8 cellular contexts compared by ENCODE assay signal in the genomic region with DNA sequence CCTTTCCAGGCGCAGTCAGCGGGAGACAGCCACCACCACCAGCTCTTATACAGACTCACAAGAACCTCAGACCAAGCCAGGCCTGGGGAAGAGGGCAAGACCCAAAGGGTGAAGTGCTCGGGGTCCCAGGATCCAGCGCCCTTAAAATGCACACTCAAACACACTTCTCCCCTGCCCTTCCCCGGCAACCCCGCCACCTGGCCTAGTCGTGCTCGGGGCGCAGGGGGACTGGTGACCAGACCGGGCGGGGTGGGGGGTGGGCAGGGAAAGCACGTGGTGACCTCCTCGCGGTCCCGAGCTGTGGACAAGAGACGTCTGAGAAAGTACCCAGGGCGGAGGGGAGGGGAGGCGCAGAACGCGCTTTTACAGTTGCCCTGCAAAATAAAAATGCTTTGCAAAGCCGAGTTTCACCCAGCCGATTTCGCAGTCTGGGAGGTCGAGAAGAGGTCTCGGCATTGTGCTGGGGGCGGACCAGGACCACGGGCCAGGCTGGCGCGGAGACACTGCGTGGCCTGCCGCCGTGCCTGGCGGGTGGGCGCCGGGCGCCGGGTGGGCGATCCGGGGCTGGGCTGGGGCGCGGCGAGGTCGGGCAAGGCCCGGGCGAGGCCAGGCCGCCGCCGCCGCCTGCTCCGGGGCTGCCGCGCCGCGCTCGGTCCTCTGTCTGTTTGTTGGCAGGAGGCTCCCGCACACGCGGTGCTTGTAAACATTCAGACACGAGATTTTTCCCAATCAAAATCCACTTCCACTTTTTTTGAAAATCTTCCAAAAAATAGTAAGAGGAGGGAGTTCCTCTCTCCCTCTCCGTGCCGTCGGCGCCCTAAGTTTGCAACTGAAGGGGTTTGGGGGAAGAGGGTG. TPM values are rescaled to one million over a fixed set of nuclear protein-coding genes. Genes with fewer than 3 reads are reported as not detected.
A peak's percentile ranks its signal among the peaks of the same experiment; 100 is the strongest.
DNase-seq lines count a peak whose midpoint lies in the region; ATAC-seq, FAIRE-seq and TF ChIP-seq lines count a peak whose summit lies in the region.

No MANE protein-coding gene starts in this region.

- peak overlapping the region; percentile 86 for H3K27ac Mint-ChIP-seq in CD4-positive, alpha-beta T cell

- TF ChIP-seq CTCF in CD4-positive, alpha-beta T cell (IDR thresholded peaks at IDR 0.05): no peak
- TF ChIP-seq CTCF in HFF-Myc (IDR thresholded peaks at IDR 0.05; ENCODE audit: low read depth, low read length, missing control alignments) (no peak), VCaP (conservative IDR thresholded peaks at IDR 0.05) (no peak), pancreas (IDR thresholded peaks at IDR 0.05) (no peak)

- intact Hi-C loops in CD4-positive, alpha-beta T cell (cut with DNase I, micrococcal nuclease): loop anchor here (5.0 to 10.0 kb wide), 4 partner anchors 289 to 1527 kb away; no protein-coding TSS in a partner anchor
- intact Hi-C loops in pancreas (cut with DNase I): no loop called here

- H3K36me3 Mint-ChIP-seq in CD4-positive, alpha-beta T cell (ENCODE audit: low read depth): peaks cover 8% of the 10 kb centered on the region

- no peak overlapping the region for H3K27ac ChIP-seq in CD4-positive, alpha-beta T cell (ENCODE audit: low read depth, low read length)
- H3K27ac ChIP-seq in VCaP (peak overlapping the region; percentile 96), pancreas (peak overlapping the region; percentile 46 to 91 (median 76))

- H3K4me3 ChIP-seq in HFF-Myc (replicated peaks; ENCODE audit: low read depth, low read length) (peak overlapping the region; percentile 64), pancreas (peak overlapping the region; percentile 35 to 76 (median 68))

- DNase-seq in CD4-positive, alpha-beta T cell: no peak
- DNase-seq in HFF-Myc (ENCODE audit: extremely low read depth, low read depth): no peak
- peak; percentile 59 for DNase-seq in fibroblast of peridontal ligament (ENCODE audit: extremely low read depth)
- DNase-seq in pancreas: peak; percentile 35 to 81 (median 62)

- peaks cover 6 to 20% (median 11%) of the 10 kb centered on the region in 3 donors for H3K4me1 ChIP-seq in pancreas

- no peak for FAIRE-seq in pancreas (lab: Jason Lieb, UNC)

- H3K4me1 Mint-ChIP-seq in CD4-positive, alpha-beta T cell (ENCODE audit: low read depth): peaks cover 55% of the 10 kb centered on the region

- no peak for ATAC-seq in CD4-positive, alpha-beta T cell (ENCODE audit: poor library complexity)
- ATAC-seq in pancreas (peak; percentile 2 to 21 (median 6)), HG02623 (IDR thresholded peaks at IDR 0.05; ENCODE audit: unreplicated experiment) (no peak), GM18498 (IDR thresholded peaks at IDR 0.05; ENCODE audit: unreplicated experiment) (no peak), HG03460 (IDR thresholded peaks at IDR 0.05; ENCODE audit: unreplicated experiment) (no peak)

- H3K27me3 Mint-ChIP-seq in CD4-positive, alpha-beta T cell: peaks cover 77% of the 10 kb centered on the region

- no peaks in the 10 kb centered on the region for H3K9me3 Mint-ChIP-seq in CD4-positive, alpha-beta T cell

- no peaks in the 10 kb centered on the region for H3K36me3 ChIP-seq in pancreas

- H3K27me3 ChIP-seq in CD4-positive, alpha-beta T cell (ENCODE audit: control insufficient read depth, insufficient read depth, low read length): peaks cover 84% of the 10 kb centered on the region
- no peaks in the 10 kb centered on the region for H3K27me3 ChIP-seq in pancreas

- POLR2A ChIA-PET in CD4-positive, alpha-beta T cell (lab: Charles Lee): interaction anchor here (0.6 kb wide), 1 partner anchor 429 kb away, joined by 3 read pairs; no protein-coding TSS in a partner anchor

- no peaks in the 10 kb centered on the region for H3K9me3 ChIP-seq in CD4-positive, alpha-beta T cell (ENCODE audit: control insufficient read depth, low read length)
- H3K9me3 ChIP-seq in pancreas: no peaks in the 10 kb centered on the region

- CTCF ChIA-PET in CD4-positive, alpha-beta T cell (lab: Charles Lee): no interaction called here

- 1 to 2% methylated on average over 53 to 63 of the region's 63 CpGs for WGBS in pancreas, 2 donors

- peak overlapping the region; percentile 90 for H3K4me3 Mint-ChIP-seq in CD4-positive, alpha-beta T cell

RNA-seq across cellular contexts. Expression of a gene that starts 2.0 kb away (rescaled TPM):
- total RNA-seq in CD4-positive, alpha-beta T cell: 1 to 10 TPM; 2.3 to 3.3 TPM
- 10 to 100 TPM in 5 of 6 donors, 1 to 10 TPM in 1; 9.4 to 16.1 (median 13.3) TPM for total RNA-seq in pancreas
- 1 to 10 TPM; 4.4 to 8.1 TPM for polyA plus RNA-seq in pancreas

Comparison
In these comparisons a context has a peak if more than half of its experiments do, and no peak if none do; other contexts are left out.
1. ATAC-seq: peak in pancreas (4 of 4); none in CD4-positive, alpha-beta T cell (single experiment), HG02623 (single experiment), GM18498 (single experiment) and HG03460 (single experiment).
2. DNase-seq: peak in fibroblast of peridontal ligament (single experiment) and pancreas (6 of 6); none in CD4-positive, alpha-beta T cell (0 of 10) and HFF-Myc (single experiment).
3. intact Hi-C loops: an anchor here in CD4-positive, alpha-beta T cell (5.0 to 10.0 kb wide); none called in pancreas.